ENCODE assay signal across 29 cellular contexts in genomic region chr5:123186762-123187161, GRCh38.
"Had no signal": no experiment of that assay in that cellular context is flagged by ENCODE, and none has a peak within 500 bp of the region (broad histone marks: within the 10 kb centered on the region; RNA-seq: fewer than 3 reads in every experiment).

No MANE protein-coding gene starts in this region.

- H3K27ac ChIP-seq: brain microvascular endothelial cell, esophagus muscularis mucosa, foreskin keratinocyte, gastrocnemius medialis had no signal

- H3K9me3 ChIP-seq: esophagus muscularis mucosa, gastrocnemius medialis had no signal

- DNase-seq: activated CD4-positive, alpha-beta memory T cell treated with anti-CD3 and anti-CD28 coated beads, Interleukin-2, amount 10 ng/mL, durations not matched to agents 7 days and 5 days; activated CD4-positive, alpha-beta T cell treated with anti-CD3 and anti-CD28 coated beads for 1 hour; activated CD4-positive, alpha-beta T cell treated with anti-CD3 and anti-CD28 coated beads for 4 hours; activated CD4-positive, alpha-beta T cell treated with anti-CD3 and anti-CD28 coated beads, Interleukin-2, amount 10 ng/mL, durations not matched to agents 7 days and 5 days; activated CD4-positive, alpha-beta T cell treated with anti-CD3 and anti-CD28 coated beads, Interleukin-2, amount 50 U/mL, for 4 hours; activated CD8-positive, alpha-beta memory T cell treated with anti-CD3 and anti-CD28 coated beads, Interleukin-2, amount 50 U/mL, for 48 hours; activated effector memory CD4-positive, alpha-beta T cell treated with Interleukin-2 at 50 U/mL for 16 hours; activated gamma-delta T cell treated with Interleukin-2 at 50 U/mL for 16 hours; activated naive CD4-positive, alpha-beta T cell treated with anti-CD3 and anti-CD28 coated beads, Interleukin-2, amount 50 U/mL, for 16 hours; activated naive CD4-positive, alpha-beta T cell treated with Interleukin-2 at 50 U/mL for 16 hours; activated T-cell treated with anti-CD3 and anti-CD28 coated beads for 4 hours; activated T-cell treated with anti-CD3 and anti-CD28 coated beads, Interleukin-2, amount 50 U/mL, for 4 hours; amniotic stem cell; anterior cingulate cortex; brain microvascular endothelial cell; caudate nucleus; cortex of kidney; dermis blood vessel endothelial cell; effector CD4-positive, alpha-beta T cell; effector memory CD8-positive, alpha-beta T cell; erythroblast; foreskin keratinocyte; gastrocnemius medialis; glutamatergic neuron; T-helper 2 cell had no signal

- H3K36me3 Mint-ChIP-seq: activated naive CD8-positive, alpha-beta T cell; WTC11 had no signal

- H3K36me3 ChIP-seq: brain microvascular endothelial cell, esophagus muscularis mucosa, gastrocnemius medialis had no signal

- H3K4me3 ChIP-seq: esophagus muscularis mucosa, gastrocnemius medialis had no signal

- H3K4me1 ChIP-seq: esophagus muscularis mucosa, gastrocnemius medialis had no signal

- H3K9me3 Mint-ChIP-seq: activated CD4-positive, alpha-beta memory T cell treated with anti-CD3 and anti-CD28 coated beads, Interleukin-2, amount 10 ng/mL, durations not matched to agents 7 days and 5 days; activated CD4-positive, alpha-beta T cell treated with anti-CD3 and anti-CD28 coated beads, Interleukin-2, amount 10 ng/mL, durations not matched to agents 7 days and 5 days; activated T-cell treated with anti-CD3 and anti-CD28 coated beads, Interleukin-2, amount 50 U/mL, for 4 hours; activated T-helper 17 cell treated with anti-CD3 and anti-CD28 coated beads, Interleukin-2, amount 50 U/mL, for 72 hours; effector memory CD8-positive, alpha-beta T cell; WTC11 had no signal

- H3K4me3 Mint-ChIP-seq: activated CD4-positive, alpha-beta memory T cell treated with anti-CD3 and anti-CD28 coated beads, Interleukin-2, amount 10 ng/mL, durations not matched to agents 7 days and 5 days; activated CD4-positive, alpha-beta T cell treated with anti-CD3 and anti-CD28 coated beads, Interleukin-2, amount 10 ng/mL, durations not matched to agents 7 days and 5 days; activated naive CD8-positive, alpha-beta T cell; activated T-cell treated with anti-CD3 and anti-CD28 coated beads, Interleukin-2, amount 50 U/mL, for 4 hours; activated T-helper 17 cell treated with anti-CD3 and anti-CD28 coated beads, Interleukin-2, amount 50 U/mL, for 72 hours; effector memory CD8-positive, alpha-beta T cell; WTC11 had no signal

- H3K4me1 Mint-ChIP-seq: activated CD4-positive, alpha-beta memory T cell treated with anti-CD3 and anti-CD28 coated beads, Interleukin-2, amount 10 ng/mL, durations not matched to agents 7 days and 5 days; activated CD4-positive, alpha-beta T cell treated with anti-CD3 and anti-CD28 coated beads, Interleukin-2, amount 10 ng/mL, durations not matched to agents 7 days and 5 days; activated T-helper 17 cell treated with anti-CD3 and anti-CD28 coated beads, Interleukin-2, amount 50 U/mL, for 72 hours; WTC11 had no signal

- H3K27ac Mint-ChIP-seq: activated CD4-positive, alpha-beta memory T cell treated with anti-CD3 and anti-CD28 coated beads, Interleukin-2, amount 10 ng/mL, durations not matched to agents 7 days and 5 days; activated CD4-positive, alpha-beta T cell treated with anti-CD3 and anti-CD28 coated beads, Interleukin-2, amount 10 ng/mL, durations not matched to agents 7 days and 5 days; activated naive CD8-positive, alpha-beta T cell; activated T-helper 17 cell treated with anti-CD3 and anti-CD28 coated beads, Interleukin-2, amount 50 U/mL, for 72 hours; effector memory CD8-positive, alpha-beta T cell; WTC11 had no signal

- H3K27me3 ChIP-seq: brain microvascular endothelial cell, esophagus muscularis mucosa, gastrocnemius medialis had no signal
